In the genomic region with DNA sequence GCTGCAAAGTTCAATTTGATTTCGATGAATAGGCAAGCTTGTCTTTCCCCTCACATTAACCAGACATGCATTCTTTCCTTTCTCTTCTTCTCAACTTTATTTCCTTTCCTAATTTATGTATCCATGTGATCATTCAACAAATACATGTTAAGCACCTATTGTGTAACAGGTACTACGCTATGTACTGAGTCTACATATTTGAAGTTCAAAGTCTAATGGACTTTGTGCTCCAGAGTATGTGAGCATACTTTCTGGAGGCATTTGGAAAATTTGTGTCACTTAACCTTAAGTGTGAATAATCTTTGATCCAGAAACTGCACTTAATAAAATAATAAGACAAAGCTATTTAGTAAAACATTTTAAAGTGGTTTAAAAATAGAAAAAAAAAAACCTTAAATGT, we compare ENCODE assay signal across 27 cellular contexts.
"Had no signal": no experiment of that assay in that cellular context is flagged by ENCODE, and none has a peak within 500 bp of the region (broad histone marks: within the 10 kb centered on the region; RNA-seq: fewer than 3 reads in every experiment).

No MANE protein-coding gene starts in this region.

- H3K27ac ChIP-seq: neural progenitor cell, neutrophil, parathyroid adenoma, right atrium auricular region, skin epidermis, stomach, testis, thyroid gland, upper lobe of right lung had no signal

- H3K9ac ChIP-seq: neural progenitor cell, parathyroid adenoma had no signal

- DNase-seq: head of caudate nucleus; hypothalamus; immature natural killer cell; kidney; mesendoderm; naive B cell; natural killer cell; nephron progenitor cell; occipital lobe; stimulated activated CD4-positive, alpha-beta T cell treated with anti-CD3 and anti-CD28 coated beads, Interleukin-12 subunit alpha, Interleukin-12 subunit beta, amount 100 ng/mL, for 4 hours; stimulated activated CD4-positive, alpha-beta T cell treated with anti-CD3 and anti-CD28 coated beads, Interleukin-15, amount 100 ng/mL, for 24 hours; stimulated activated CD4-positive, alpha-beta T cell treated with anti-CD3 and anti-CD28 coated beads, Interleukin-2, amount 100 ng/mL, for 24 hours; stimulated activated CD4-positive, alpha-beta T cell treated with anti-CD3 and anti-CD28 coated beads, Interleukin-4, amount 100 ng/mL, for 1 hour; stimulated activated naive B cell treated with anti-CD40 and anti-IgM and Interleukin-4, amounts not matched to agents 10 μg/mL and 1 μg/mL and 100 μg/mL, for 72 hours; stimulated activated naive CD8-positive, alpha-beta T cell treated with anti-CD3 and anti-CD28 coated beads, Interleukin-15, Interleukin-2, amounts not matched to agents 100 U/mL and 50 U/mL, for 24 hours; stomach; testis; thyroid gland; trophoblast cell; upper lobe of right lung had no signal

- H3K27me3 ChIP-seq: neural progenitor cell, neutrophil, right atrium auricular region, stomach, testis, thyroid gland, upper lobe of right lung had no signal

- H3K4me3 ChIP-seq: lung, neural progenitor cell, right atrium auricular region, skin epidermis, stomach, testis, thyroid gland, upper lobe of right lung had no signal

- ATAC-seq: natural killer cell; sciatic nerve; stimulated activated naive B cell treated with anti-CD40 and anti-IgM and Interleukin-4, amounts not matched to agents 10 μg/mL and 1 μg/mL and 100 μg/mL, for 72 hours; stimulated activated naive CD8-positive, alpha-beta T cell treated with anti-CD3 and anti-CD28 coated beads, Interleukin-15, Interleukin-2, amounts not matched to agents 100 U/mL and 50 U/mL, for 24 hours; upper lobe of right lung had no signal

- H3K9me3 ChIP-seq: neutrophil, right atrium auricular region, stomach, testis, thyroid gland, upper lobe of right lung had no signal

- H3K4me1 ChIP-seq: neural progenitor cell, parathyroid adenoma, right atrium auricular region, stomach, testis, thyroid gland, upper lobe of right lung had no signal

- H3K36me3 ChIP-seq: neural progenitor cell, neutrophil, right atrium auricular region, stomach, thyroid gland, upper lobe of right lung had no signal
